Comparison of ENCODE assay signal across 8 cellular contexts in genomic region chr11:72924568-72925190, GRCh38.
DNase-seq lines count a peak whose midpoint lies in the region; ATAC-seq and TF ChIP-seq lines count a peak whose summit lies in the region.

No MANE protein-coding gene starts in this region.

- ATAC-seq in left lobe of liver, result peak; percentile 75
- ATAC-seq in HG03097 (IDR thresholded peaks at IDR 0.05; ENCODE audit: low FRiP score, unreplicated experiment), result no peak
- no peak for ATAC-seq in HG03439 (IDR thresholded peaks at IDR 0.05; ENCODE audit: unreplicated experiment)
- ATAC-seq in HG02610 (IDR thresholded peaks at IDR 0.05; ENCODE audit: unreplicated experiment), result no peak

- peak; percentile 74 for TF ChIP-seq CTCF in astrocyte of the spinal cord (IDR thresholded peaks at IDR 0.05; ENCODE audit: low read depth, low read length)

- DNase-seq in AML-193 (lab: John Stamatoyannopoulos, UW) (peak; percentile 57 to 61), HS-27A (ENCODE audit: low read depth) (peak; percentile 23), astrocyte of the spinal cord (ENCODE audit: low read depth, low spot score) (peak; percentile 59), left lobe of liver (ENCODE audit: low spot score) (no peak)
- DNase-seq in stimulated activated naive CD4-positive, alpha-beta T cell treated with Interleukin-2 at 50 U/mL for 16 hours (lab: John Stamatoyannopoulos, UW), result no peak

- no peak overlapping the region for H3K4me3 ChIP-seq in astrocyte of the spinal cord (ENCODE audit: low read depth, low read length)

- in situ Hi-C loops in astrocyte of the spinal cord (cut with HindIII; ENCODE audit: low sequenced_read_pairs), result no loop called here

Comparison
In these comparisons a context has a peak if more than half of its experiments do, and no peak if none do; other contexts are left out.
1. DNase-seq: peak in AML-193 (2 of 2), HS-27A (single experiment) and astrocyte of the spinal cord (single experiment); none in left lobe of liver (single experiment) and stimulated activated naive CD4-positive, alpha-beta T cell treated with Interleukin-2 at 50 U/mL for 16 hours (single experiment).